9 cellular contexts compared by ENCODE assay signal in the genomic region with DNA sequence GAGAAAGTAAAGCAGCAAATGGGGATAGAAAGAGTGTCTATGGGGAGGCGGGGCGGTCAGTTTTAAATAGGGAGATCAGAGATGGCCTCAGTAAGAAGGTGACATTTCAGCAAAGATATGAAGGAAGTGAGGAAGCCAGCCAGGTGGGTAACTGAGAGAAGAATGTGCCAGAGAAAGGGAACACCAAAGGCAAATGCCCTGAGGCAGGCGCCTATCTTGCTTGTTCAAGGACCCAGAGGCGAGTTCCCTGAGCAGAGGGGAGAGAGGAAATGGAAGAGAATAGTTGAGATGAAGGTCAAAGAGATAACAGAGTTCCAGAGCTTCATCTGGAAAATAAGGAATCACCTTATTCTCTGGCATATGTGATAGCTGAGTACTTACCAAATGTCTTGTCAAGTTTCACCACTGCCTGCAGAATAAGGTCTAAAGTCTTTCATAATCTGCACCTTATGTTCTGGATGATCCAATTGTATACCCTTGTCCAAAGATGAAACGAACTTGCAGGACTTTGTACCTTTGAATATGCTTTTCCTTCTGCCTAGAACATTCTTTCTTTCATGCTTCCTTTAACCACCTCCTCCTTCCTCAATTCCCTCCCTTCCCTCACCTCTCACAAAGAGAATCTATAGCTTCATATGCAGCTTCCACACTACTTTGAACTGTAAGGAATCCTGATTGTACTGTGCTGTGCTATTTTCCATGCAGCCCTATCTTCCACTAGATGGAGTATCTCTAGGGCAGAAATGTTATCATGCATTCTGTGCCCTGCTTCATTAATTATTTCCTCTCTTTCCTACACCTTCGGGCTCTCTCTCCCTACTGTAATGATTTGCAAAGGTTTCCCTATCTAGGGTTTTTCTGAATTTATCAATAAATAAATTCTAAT. TPM values are rescaled to one million over a fixed set of nuclear protein-coding genes. Genes with fewer than 3 reads are reported as not detected.
DNase-seq lines count a peak whose midpoint lies in the region; ATAC-seq and TF ChIP-seq lines count a peak whose summit lies in the region.
"Had no signal": no experiment of that assay in that cellular context is flagged by ENCODE, and none has a peak within 500 bp of the region (broad histone marks: within the 10 kb centered on the region; RNA-seq: fewer than 3 reads in every experiment).

No MANE protein-coding gene starts in this region.

- no peak overlapping the region for H3K9ac ChIP-seq in neural progenitor cell

- POLR2A ChIA-PET in OCI-LY7 (lab: Charles Lee), result interaction anchor here (0.6 to 1.1 kb wide), 3 partner anchors 26 to 317 kb away, joined by 3 to 4 read pairs (median 3); a partner anchor contains a TSS
- POLR2A ChIA-PET in PC-9 (lab: Charles Lee; ENCODE audit: unreplicated experiment), result no interaction called here

- no TSS peak for BruUV-seq in OCI-LY7 (replicated peaks; lab: Mats Ljungman, UMichigan)
- BruUV-seq in PC-9 (replicated peaks; lab: Mats Ljungman, UMichigan), result no TSS peak

- peaks cover 55% of the 10 kb centered on the region for H3K36me3 ChIP-seq in OCI-LY7 (ENCODE audit: insufficient read depth, low read length)
- no peaks in the 10 kb centered on the region for H3K36me3 ChIP-seq in neural progenitor cell
- H3K36me3 ChIP-seq in PC-9 (ENCODE audit: low read depth), result no peaks in the 10 kb centered on the region

- intact Hi-C loops in OCI-LY7 (cut with micrococcal nuclease; ENCODE audit: unreplicated experiment) (no loop called here), PC-9 (cut with micrococcal nuclease; ENCODE audit: unreplicated experiment) (no loop called here)

- H3K4me1 ChIP-seq in OCI-LY7 (ENCODE audit: insufficient read depth, low read length, poor library complexity, severe bottlenecking), result no peaks in the 10 kb centered on the region
- no peaks in the 10 kb centered on the region for H3K4me1 ChIP-seq in neural progenitor cell
- no peaks in the 10 kb centered on the region for H3K4me1 ChIP-seq in PC-9 (replicated peaks; ENCODE audit: insufficient read depth)

- H3K27me3 Mint-ChIP-seq in neural progenitor cell (ENCODE audit: insufficient read depth, low read depth), result no peaks in the 10 kb centered on the region

- no peaks in the 10 kb centered on the region for H3K4me1 Mint-ChIP-seq in neural progenitor cell

- no peaks in the 10 kb centered on the region for H3K27me3 ChIP-seq in neural progenitor cell
- no peaks in the 10 kb centered on the region for H3K27me3 ChIP-seq in PC-9 (ENCODE audit: insufficient read depth, low read depth)

- no peaks in the 10 kb centered on the region for H3K79me2 ChIP-seq in OCI-LY7 (ENCODE audit: insufficient read depth, low read depth, low read length)
- H3K79me2 ChIP-seq in neural progenitor cell (ENCODE audit: low read depth), result no peaks in the 10 kb centered on the region
- no peaks in the 10 kb centered on the region for H3K79me2 ChIP-seq in PC-9 (ENCODE audit: low read depth)

- TF ChIP-seq CTCF in GM10266 (IDR thresholded peaks at IDR 0.05; ENCODE audit: control insufficient read depth, insufficient read depth, low read depth, missing control alignments), result peak; percentile 32
- TF ChIP-seq CTCF in OCI-LY7 (conservative IDR thresholded peaks at IDR 0.05; ENCODE audit: low read length), result peak; percentile 56
- peak; percentile 47 for TF ChIP-seq CTCF in epithelial cell of esophagus (IDR thresholded peaks at IDR 0.05; ENCODE audit: insufficient read depth, low read depth, low read length, missing control alignments)
- peak; percentile 18 for TF ChIP-seq CTCF in neural progenitor cell (IDR thresholded peaks at IDR 0.05)
- no peak for TF ChIP-seq CTCF in PC-9 (conservative IDR thresholded peaks at IDR 0.05)

- H3K4me2 ChIP-seq in OCI-LY7 (ENCODE audit: low read length) (no peak overlapping the region), neural progenitor cell (no peak overlapping the region), PC-9 (no peak overlapping the region)

- no peaks in the 10 kb centered on the region for H3K9me3 Mint-ChIP-seq in neural progenitor cell

- H3F3A ChIP-seq in neural progenitor cell (ENCODE audit: low read depth), result no peaks in the 10 kb centered on the region
- H3F3A ChIP-seq in PC-9 (ENCODE audit: insufficient read depth, low read depth), result no peaks in the 10 kb centered on the region

- CTCF ChIA-PET in OCI-LY7 (lab: Charles Lee; ENCODE audit: unreplicated experiment), result no interaction called here
- CTCF ChIA-PET in PC-9 (lab: Charles Lee), result interaction anchor here (0.7 kb wide), 1 partner anchor 44 kb away, joined by 4 read pairs; no protein-coding TSS in a partner anchor

- H3K27ac ChIP-seq in OCI-LY7 (ENCODE audit: low read depth, low read length, poor library complexity, severe bottlenecking) (no peak overlapping the region), neural progenitor cell (no peak overlapping the region), PC-9 (no peak overlapping the region)

- H2AFZ ChIP-seq in OCI-LY7 (ENCODE audit: low read length) (no peak overlapping the region), neural progenitor cell (replicated peaks) (no peak overlapping the region), PC-9 (no peak overlapping the region)

- H3K9me2 ChIP-seq in OCI-LY7 (ENCODE audit: insufficient read depth, low read length), result no peaks in the 10 kb centered on the region
- no peaks in the 10 kb centered on the region for H3K9me2 ChIP-seq in PC-9 (ENCODE audit: insufficient read depth)

- no peak overlapping the region for H3K4me3 Mint-ChIP-seq in neural progenitor cell

- H3K4me3 ChIP-seq in OCI-LY7 (ENCODE audit: low read depth, low read length, poor library complexity, severe bottlenecking) (no peak overlapping the region), epithelial cell of esophagus (ENCODE audit: low read length) (no peak overlapping the region), neural progenitor cell (no peak overlapping the region), PC-9 (no peak overlapping the region)

- DNase-seq in GM10266 (ENCODE audit: extremely low spot score) (no peak), OCI-LY7 (ENCODE audit: low spot score) (no peak), epithelial cell of esophagus (ENCODE audit: low read depth) (no peak), neural progenitor cell (ENCODE audit: low spot score) (no peak), NCI-H510A (lab: John Stamatoyannopoulos, UW) (no peak), PC-9 (no peak)
- DNase-seq: NCI-H1092 treated with DMSO at 0.1 percent for 48 hours had no signal

- H3K36me3 Mint-ChIP-seq in neural progenitor cell, result no peaks in the 10 kb centered on the region

- no peak overlapping the region for H3K27ac Mint-ChIP-seq in neural progenitor cell

- H3K9me3 ChIP-seq in OCI-LY7 (ENCODE audit: low read length) (no peaks in the 10 kb centered on the region), neural progenitor cell (ENCODE audit: low read depth) (no peaks in the 10 kb centered on the region), PC-9 (ENCODE audit: insufficient read depth, low read depth) (no peaks in the 10 kb centered on the region)

- ATAC-seq in GM18517 (IDR thresholded peaks at IDR 0.05; ENCODE audit: unreplicated experiment), result no peak
- ATAC-seq in HG02981 (IDR thresholded peaks at IDR 0.05; ENCODE audit: unreplicated experiment), result no peak

- H4K20me1 ChIP-seq in OCI-LY7 (ENCODE audit: insufficient read depth, low read length) (0 out of 2 replicates have a peak, but pooled peaks cover 3% of the 10 kb centered on the region), neural progenitor cell (ENCODE audit: low read depth) (no peaks in the 10 kb centered on the region), PC-9 (ENCODE audit: insufficient read depth) (no peaks in the 10 kb centered on the region)

RNA-seq across cellular contexts. Expression of a gene that starts 38.5 kb away (rescaled TPM):
- total RNA-seq in OCI-LY7 (2014; rRNA removed; shearing (Covaris generic)), result 35.8 and 38.9 TPM in 2 replicates
- total RNA-seq in OCI-LY7 (2022), result 66.5 and 72.0 TPM in 2 replicates
- total RNA-seq in neural progenitor cell (ENCODE audit: low replicate concordance), result 18.6 and 24.0 TPM in 2 replicates
- total RNA-seq in PC-9 (2021), result 22.0 and 26.5 TPM in 2 replicates

RNA-seq across cellular contexts. Expression of a gene that starts 53.0 kb away (rescaled TPM):
- total RNA-seq in OCI-LY7 (2014; rRNA removed; shearing (Covaris generic)), result 0.13 and 2.4 TPM in 2 replicates
- total RNA-seq in OCI-LY7 (2022) (0.35 and 0.36 TPM in 2 replicates), neural progenitor cell (ENCODE audit: low replicate concordance) (0.03 and 0.04 TPM in 2 replicates), PC-9 (2021) (0.09 TPM in 1 of 2 replicates, not detected in the other)
